ENCODE assay signal across 11 cellular contexts in the genomic region with DNA sequence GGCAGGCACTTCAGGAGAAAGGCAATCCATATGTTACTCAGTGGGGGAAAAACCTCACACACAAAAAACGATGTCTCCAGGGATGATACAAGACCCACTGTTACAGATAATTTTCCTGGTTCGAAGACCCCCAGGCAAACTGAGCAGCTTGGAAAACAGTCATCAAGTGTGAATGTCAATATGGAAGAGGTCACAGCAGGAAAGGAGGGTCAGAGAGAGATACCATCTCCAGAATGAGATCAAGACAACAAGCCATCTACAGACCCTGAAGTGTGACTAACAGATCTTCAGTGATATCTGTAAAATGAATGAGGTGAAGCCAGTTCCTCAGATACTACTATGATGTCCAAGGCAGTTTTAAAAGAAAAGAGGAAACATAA. TPM values are rescaled to one million over a fixed set of nuclear protein-coding genes. Genes with fewer than 3 reads are reported as not detected.
A peak's percentile ranks its signal among the peaks of the same experiment; 100 is the strongest.
DNase-seq lines count a peak whose midpoint lies in the region; ATAC-seq and TF ChIP-seq lines count a peak whose summit lies in the region.
"Had no signal": no experiment of that assay in that cellular context is flagged by ENCODE, and none has a peak within 500 bp of the region (broad histone marks: within the 10 kb centered on the region; RNA-seq: fewer than 3 reads in every experiment).

No MANE protein-coding gene starts in this region.

- CTCF ChIA-PET in activated CD4-positive, alpha-beta memory T cell treated with anti-CD3 and anti-CD28 coated beads for 36 hours (lab: Charles Lee): interaction anchor here (0.6 to 1.3 kb wide), 2 partner anchors 14 to 77 kb away, joined by 3 to 4 read pairs; no protein-coding TSS in a partner anchor

- peak overlapping the region; percentile 84 for H3K27ac Mint-ChIP-seq in activated CD4-positive, alpha-beta memory T cell treated with anti-CD3 and anti-CD28 coated beads for 36 hours
- H3K27ac Mint-ChIP-seq in natural killer cell: peak overlapping the region; percentile 95 to 98

- H3K4me3 ChIP-seq in brain microvascular endothelial cell (ENCODE audit: low read depth, low read length): no peak overlapping the region

- TF ChIP-seq CTCF in natural killer cell (IDR thresholded peaks at IDR 0.05) (no peak), brain microvascular endothelial cell (IDR thresholded peaks at IDR 0.05; ENCODE audit: low read depth, low read length, missing control alignments) (no peak)

- H3K4me1 Mint-ChIP-seq in activated CD4-positive, alpha-beta memory T cell treated with anti-CD3 and anti-CD28 coated beads for 36 hours (ENCODE audit: low read depth): peaks cover 17% of the 10 kb centered on the region
- H3K4me1 Mint-ChIP-seq in natural killer cell: peaks cover 26 to 27% of the 10 kb centered on the region in 2 donors
- peaks cover 18% of the 10 kb centered on the region for H3K4me1 Mint-ChIP-seq in activated T-cell treated with anti-CD3 and anti-CD28 coated beads, Interleukin-2, amount 50 U/mL, for 4 hours (ENCODE audit: low read depth)

- no peaks in the 10 kb centered on the region for H3K27me3 Mint-ChIP-seq in activated CD4-positive, alpha-beta memory T cell treated with anti-CD3 and anti-CD28 coated beads for 36 hours
- H3K27me3 Mint-ChIP-seq in natural killer cell (ENCODE audit: low read depth in 2 of 2): no peaks in the 10 kb centered on the region
- no peaks in the 10 kb centered on the region for H3K27me3 Mint-ChIP-seq in activated T-cell treated with anti-CD3 and anti-CD28 coated beads, Interleukin-2, amount 50 U/mL, for 4 hours (ENCODE audit: low read depth)

- no peaks in the 10 kb centered on the region for H3K27me3 ChIP-seq in brain microvascular endothelial cell (replicated peaks)

- intact Hi-C loops in activated CD4-positive, alpha-beta memory T cell treated with anti-CD3 and anti-CD28 coated beads for 36 hours (cut with micrococcal nuclease): no loop called here
- intact Hi-C loops in natural killer cell (cut with micrococcal nuclease): loop anchor here (1.0 kb wide), 1 partner anchor 16 kb away; no protein-coding TSS in a partner anchor

- H3K9me3 Mint-ChIP-seq in activated CD4-positive, alpha-beta memory T cell treated with anti-CD3 and anti-CD28 coated beads for 36 hours: no peaks in the 10 kb centered on the region
- H3K9me3 Mint-ChIP-seq in natural killer cell: no peaks in the 10 kb centered on the region
- no peaks in the 10 kb centered on the region for H3K9me3 Mint-ChIP-seq in activated T-cell treated with anti-CD3 and anti-CD28 coated beads, Interleukin-2, amount 50 U/mL, for 4 hours

- POLR2A ChIA-PET in activated CD4-positive, alpha-beta memory T cell treated with anti-CD3 and anti-CD28 coated beads for 36 hours (lab: Charles Lee): interaction anchor here (1.0 kb wide), 1 partner anchor 112 kb away, joined by 3 read pairs; no protein-coding TSS in a partner anchor

- ATAC-seq in HG02973 (IDR thresholded peaks at IDR 0.05; ENCODE audit: unreplicated experiment): peak; percentile 31
- ATAC-seq in natural killer cell: peak; percentile 49 to 84 (median 58)
- no peak for ATAC-seq in activated T-cell treated with anti-CD3 and anti-CD28 coated beads, Interleukin-2, amount 50 U/mL, for 4 hours

- peaks cover 14% of the 10 kb centered on the region for H3K36me3 Mint-ChIP-seq in activated CD4-positive, alpha-beta memory T cell treated with anti-CD3 and anti-CD28 coated beads for 36 hours
- no peaks in the 10 kb centered on the region for H3K36me3 Mint-ChIP-seq in natural killer cell
- peaks cover 24% of the 10 kb centered on the region for H3K36me3 Mint-ChIP-seq in activated T-cell treated with anti-CD3 and anti-CD28 coated beads, Interleukin-2, amount 50 U/mL, for 4 hours (ENCODE audit: insufficient read depth)

- H3K4me3 Mint-ChIP-seq in activated CD4-positive, alpha-beta memory T cell treated with anti-CD3 and anti-CD28 coated beads for 36 hours: no peak overlapping the region
- H3K4me3 Mint-ChIP-seq in natural killer cell: peak overlapping the region; percentile 84
- no peak overlapping the region for H3K4me3 Mint-ChIP-seq in activated T-cell treated with anti-CD3 and anti-CD28 coated beads, Interleukin-2, amount 50 U/mL, for 4 hours

- no peak overlapping the region for H3K27ac ChIP-seq in brain microvascular endothelial cell

- DNase-seq in NCI-H1105 treated with DMSO at 0.1 percent for 48 hours (lab: John Stamatoyannopoulos, UW) (peak; percentile 9), NCI-H1105 (lab: John Stamatoyannopoulos, UW) (no peak), natural killer cell (no peak), brain microvascular endothelial cell (no peak), NCI-H2081 (lab: John Stamatoyannopoulos, UW) (no peak)
- no peak for DNase-seq in activated CD4-positive, alpha-beta memory T cell treated with anti-CD3 and anti-CD28 coated beads for 36 hours
- no peak for DNase-seq in activated T-cell treated with anti-CD3 and anti-CD28 coated beads, Interleukin-2, amount 50 U/mL, for 4 hours
- DNase-seq: 8988T; stimulated activated CD4-positive, alpha-beta T cell treated with anti-CD3 and anti-CD28 coated beads, Interleukin-4, amount 100 ng/mL, for 4 hours; T-helper 9 cell had no signal

- H3K36me3 ChIP-seq in brain microvascular endothelial cell (replicated peaks): peaks cover 4% of the 10 kb centered on the region

- in situ Hi-C loops in brain microvascular endothelial cell (cut with HindIII; ENCODE audit: low pct_ligation_motif_present, low sequenced_read_pairs): no loop called here

RNA-seq across cellular contexts. Expression of gene GNS, which starts 28.6 kb away (rescaled TPM):
- 10 to 100 TPM; 21.2 to 23.1 TPM for total RNA-seq in activated CD4-positive, alpha-beta memory T cell treated with anti-CD3 and anti-CD28 coated beads for 36 hours
- 10 to 100 TPM; 51.9 to 73.9 (median 59.7) TPM for total RNA-seq in natural killer cell
- 10 to 100 TPM; 15.7 to 17.2 (median 16.0) TPM for total RNA-seq in activated T-cell treated with anti-CD3 and anti-CD28 coated beads, Interleukin-2, amount 50 U/mL, for 4 hours

Comparison
In these comparisons a context has a peak if more than half of its experiments do, and no peak if none do; other contexts are left out.
1. ATAC-seq: peak in HG02973 (single experiment) and natural killer cell (3 of 3); none in activated T-cell treated with anti-CD3 and anti-CD28 coated beads, Interleukin-2, amount 50 U/mL, for 4 hours (0 of 2).